In genomic region chr20:17968366-17969275, GRCh38 we compare ENCODE assay signal across 1 cellular context.
A peak's percentile ranks its signal among the peaks of the same experiment; 100 is the strongest.
TF ChIP-seq lines count a peak whose summit lies in the region.

TSS of gene MGME1 (plus strand) at chr20:17969018. CDS start at chr20:17969860, 842 bp downstream.
TSS of gene SNX5 (minus strand) at chr20:17968794. CDS start at chr20:17968425, 369 bp downstream.

TF ChIP-seq in SK-N-SH, 30 proteins besides CTCF, POLR2A, EP300 and RAD21 (continued from another document):
- TF ChIP-seq REST (IDR thresholded peaks at IDR 0.05; ENCODE audit: low read depth, low read length) (peak; percentile 7; the same call in 1 of the 2 replicates), RFX5 (IDR thresholded peaks at IDR 0.05; ENCODE audit: low read length) (no peak), NFIC (IDR thresholded peaks at IDR 0.05; ENCODE audit: borderline replicate concordance) (no peak), MXI1 (IDR thresholded peaks at IDR 0.05; ENCODE audit: low read depth, low read length) (peak; percentile 86), MEF2A (IDR thresholded peaks at IDR 0.05; ENCODE audit: borderline replicate concordance, low read depth) (no peak), RXRA (IDR thresholded peaks at IDR 0.05; ENCODE audit: borderline replicate concordance, low read depth) (no peak), RCOR1 (IDR thresholded peaks at IDR 0.05; ENCODE audit: low read length) (peak; percentile 54; the same call in 1 of the 2 replicates), JUND (IDR thresholded peaks at IDR 0.05) (peak; percentile 19; the same call in 1 of the 2 replicates), TCF12 (IDR thresholded peaks at IDR 0.05) (no peak), FOXJ3 (CRISPR knock-in tag; IDR thresholded peaks at IDR 0.05) (peak; percentile 63; the same call in 1 of the 2 replicates)
